In the genomic region with DNA sequence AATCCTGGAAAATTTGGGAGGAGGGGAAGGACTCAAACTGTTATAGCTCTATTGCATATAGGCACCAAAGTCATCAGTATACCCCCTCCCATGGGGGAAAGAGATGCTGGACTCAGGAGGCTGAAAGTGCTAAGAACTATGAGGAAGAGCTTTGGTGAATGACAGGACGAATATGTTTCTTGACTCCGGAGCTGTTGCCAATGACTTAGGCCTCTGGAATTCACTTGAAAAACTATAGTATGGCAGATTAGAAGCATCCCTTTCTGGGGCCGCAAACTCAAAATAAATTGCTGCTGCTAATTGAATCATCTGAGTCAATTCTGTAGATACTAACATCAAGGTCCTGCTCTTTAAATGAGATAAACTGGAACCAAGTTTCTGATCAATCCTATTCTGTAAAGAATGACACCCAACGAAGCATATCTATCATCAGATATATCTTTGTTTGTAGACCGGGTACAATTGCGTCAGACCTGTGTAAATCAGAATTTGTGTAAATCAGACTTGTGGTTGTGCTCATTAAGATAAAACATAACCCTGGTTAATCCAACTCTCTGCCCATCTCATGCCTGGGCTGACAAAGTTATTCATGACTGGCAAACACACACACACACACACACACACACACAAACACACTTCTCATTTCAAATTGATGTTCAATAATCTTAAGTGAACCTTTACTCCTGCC, we compare ENCODE assay signal across 19 cellular contexts.
A peak's percentile ranks its signal among the peaks of the same experiment; 100 is the strongest.
DNase-seq lines count a peak whose midpoint lies in the region; ATAC-seq and TF ChIP-seq lines count a peak whose summit lies in the region.
"Had no signal": no experiment of that assay in that cellular context is flagged by ENCODE, and none has a peak within 500 bp of the region (broad histone marks: within the 10 kb centered on the region; RNA-seq: fewer than 3 reads in every experiment).

No MANE protein-coding gene starts in this region.

- no peaks in the 10 kb centered on the region; the same call in 1 of the 2 replicates for H3K9me3 ChIP-seq in Karpas-422 (ENCODE audit: low read length)
- H3K9me3 ChIP-seq: Caco-2 had no signal

- no peaks in the 10 kb centered on the region for H4K20me1 ChIP-seq in Karpas-422 (ENCODE audit: insufficient read depth, low read depth, low read length)

- H3K9me2 ChIP-seq in Karpas-422 (replicated peaks; ENCODE audit: insufficient read depth, low read length) = no peaks in the 10 kb centered on the region

- ATAC-seq in HG03457 (IDR thresholded peaks at IDR 0.05; ENCODE audit: unreplicated experiment) (no peak), GM21717 (IDR thresholded peaks at IDR 0.05; ENCODE audit: unreplicated experiment) (no peak), HG03045 (IDR thresholded peaks at IDR 0.05; ENCODE audit: unreplicated experiment) (no peak)
- ATAC-seq: PC-3 had no signal

- no peaks in the 10 kb centered on the region for H3K4me1 ChIP-seq in Karpas-422 (ENCODE audit: low read length)
- H3K4me1 ChIP-seq: Caco-2 had no signal

- no peaks in the 10 kb centered on the region for H3K27me3 ChIP-seq in Karpas-422 (ENCODE audit: low read length)

- H3K36me3 ChIP-seq in Karpas-422 (ENCODE audit: insufficient read depth, low read length) = no peaks in the 10 kb centered on the region

- TF ChIP-seq CTCF in fibroblast of pulmonary artery (IDR thresholded peaks at IDR 0.05; ENCODE audit: low read length, missing control alignments) = no peak

- no peak overlapping the region for H3K27ac ChIP-seq in Karpas-422 (ENCODE audit: low read length)
- H3K27ac ChIP-seq: 22Rv1, RWPE1 had no signal

- intact Hi-C loops in posterior vena cava (cut with DNase I) = no loop called here

- no peak overlapping the region for H3K4me2 ChIP-seq in Karpas-422 (ENCODE audit: low read depth, low read length, poor library complexity, severe bottlenecking)

- no peak overlapping the region for H3K9ac ChIP-seq in Karpas-422 (ENCODE audit: low read length)

- H3K4me3 ChIP-seq in Karpas-422 (ENCODE audit: low read length) = no peak overlapping the region
- no peak overlapping the region for H3K4me3 ChIP-seq in fibroblast of pulmonary artery (replicated peaks; ENCODE audit: low read depth, low read length)

- DNase-seq in A172 (ENCODE audit: low spot score) (peak; percentile 63), Karpas-422 (no peak), amniotic epithelial cell (ENCODE audit: low read depth) (peak; percentile 83), fibroblast of pulmonary artery (ENCODE audit: low read depth) (peak; percentile 28), posterior vena cava (ENCODE audit: low spot score) (no peak)
- DNase-seq: Caco-2; CD4-positive, alpha-beta T cell; H9; MV-4-11; NCI-H1694 treated with DMSO at 0.1 percent for 48 hours; NCI-H510A treated with DMSO at 0.1 percent for 48 hours; NCI-H774; PC-3; SIG-M5 had no signal

- H2AFZ ChIP-seq in Karpas-422 (ENCODE audit: low read length) = peak overlapping the region; percentile 77; the same call in 1 of the 2 replicates

- H3K79me2 ChIP-seq in Karpas-422 (ENCODE audit: low read length) = no peaks in the 10 kb centered on the region

Comparison
In these comparisons a context has a peak if more than half of its experiments do, and no peak if none do; other contexts are left out.
1. DNase-seq: peak in A172 (single experiment), amniotic epithelial cell (single experiment) and fibroblast of pulmonary artery (single experiment); none in Karpas-422 (single experiment) and posterior vena cava (single experiment).